Comparison of ENCODE assay signal across 1 cellular context in the genomic region with DNA sequence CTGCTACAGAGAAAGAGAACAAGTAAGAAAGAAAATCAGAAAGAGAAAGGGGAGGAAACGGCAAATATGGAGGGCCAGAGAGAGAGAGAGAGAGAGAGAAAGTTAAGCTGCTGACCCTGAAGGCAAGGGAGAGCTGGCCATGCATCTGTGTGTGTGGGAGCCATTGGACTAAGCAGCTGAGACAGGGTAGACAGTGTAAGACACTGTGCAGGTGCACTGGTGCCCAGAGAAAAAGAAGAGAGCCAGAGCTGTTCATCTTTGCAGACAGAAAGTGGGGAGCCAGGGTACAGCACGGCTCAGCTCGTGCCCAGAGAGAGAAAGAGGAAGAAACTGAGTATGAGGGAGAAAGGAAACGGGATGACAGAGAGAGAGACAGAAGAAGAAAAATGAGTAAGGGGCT.
TF ChIP-seq lines count a peak whose summit lies in the region.

No MANE protein-coding gene starts in this region.

TF ChIP-seq in GM23338, 12 proteins besides CTCF, POLR2A, EP300 and RAD21 (continued from another document):
- TF ChIP-seq, protein P1, sequence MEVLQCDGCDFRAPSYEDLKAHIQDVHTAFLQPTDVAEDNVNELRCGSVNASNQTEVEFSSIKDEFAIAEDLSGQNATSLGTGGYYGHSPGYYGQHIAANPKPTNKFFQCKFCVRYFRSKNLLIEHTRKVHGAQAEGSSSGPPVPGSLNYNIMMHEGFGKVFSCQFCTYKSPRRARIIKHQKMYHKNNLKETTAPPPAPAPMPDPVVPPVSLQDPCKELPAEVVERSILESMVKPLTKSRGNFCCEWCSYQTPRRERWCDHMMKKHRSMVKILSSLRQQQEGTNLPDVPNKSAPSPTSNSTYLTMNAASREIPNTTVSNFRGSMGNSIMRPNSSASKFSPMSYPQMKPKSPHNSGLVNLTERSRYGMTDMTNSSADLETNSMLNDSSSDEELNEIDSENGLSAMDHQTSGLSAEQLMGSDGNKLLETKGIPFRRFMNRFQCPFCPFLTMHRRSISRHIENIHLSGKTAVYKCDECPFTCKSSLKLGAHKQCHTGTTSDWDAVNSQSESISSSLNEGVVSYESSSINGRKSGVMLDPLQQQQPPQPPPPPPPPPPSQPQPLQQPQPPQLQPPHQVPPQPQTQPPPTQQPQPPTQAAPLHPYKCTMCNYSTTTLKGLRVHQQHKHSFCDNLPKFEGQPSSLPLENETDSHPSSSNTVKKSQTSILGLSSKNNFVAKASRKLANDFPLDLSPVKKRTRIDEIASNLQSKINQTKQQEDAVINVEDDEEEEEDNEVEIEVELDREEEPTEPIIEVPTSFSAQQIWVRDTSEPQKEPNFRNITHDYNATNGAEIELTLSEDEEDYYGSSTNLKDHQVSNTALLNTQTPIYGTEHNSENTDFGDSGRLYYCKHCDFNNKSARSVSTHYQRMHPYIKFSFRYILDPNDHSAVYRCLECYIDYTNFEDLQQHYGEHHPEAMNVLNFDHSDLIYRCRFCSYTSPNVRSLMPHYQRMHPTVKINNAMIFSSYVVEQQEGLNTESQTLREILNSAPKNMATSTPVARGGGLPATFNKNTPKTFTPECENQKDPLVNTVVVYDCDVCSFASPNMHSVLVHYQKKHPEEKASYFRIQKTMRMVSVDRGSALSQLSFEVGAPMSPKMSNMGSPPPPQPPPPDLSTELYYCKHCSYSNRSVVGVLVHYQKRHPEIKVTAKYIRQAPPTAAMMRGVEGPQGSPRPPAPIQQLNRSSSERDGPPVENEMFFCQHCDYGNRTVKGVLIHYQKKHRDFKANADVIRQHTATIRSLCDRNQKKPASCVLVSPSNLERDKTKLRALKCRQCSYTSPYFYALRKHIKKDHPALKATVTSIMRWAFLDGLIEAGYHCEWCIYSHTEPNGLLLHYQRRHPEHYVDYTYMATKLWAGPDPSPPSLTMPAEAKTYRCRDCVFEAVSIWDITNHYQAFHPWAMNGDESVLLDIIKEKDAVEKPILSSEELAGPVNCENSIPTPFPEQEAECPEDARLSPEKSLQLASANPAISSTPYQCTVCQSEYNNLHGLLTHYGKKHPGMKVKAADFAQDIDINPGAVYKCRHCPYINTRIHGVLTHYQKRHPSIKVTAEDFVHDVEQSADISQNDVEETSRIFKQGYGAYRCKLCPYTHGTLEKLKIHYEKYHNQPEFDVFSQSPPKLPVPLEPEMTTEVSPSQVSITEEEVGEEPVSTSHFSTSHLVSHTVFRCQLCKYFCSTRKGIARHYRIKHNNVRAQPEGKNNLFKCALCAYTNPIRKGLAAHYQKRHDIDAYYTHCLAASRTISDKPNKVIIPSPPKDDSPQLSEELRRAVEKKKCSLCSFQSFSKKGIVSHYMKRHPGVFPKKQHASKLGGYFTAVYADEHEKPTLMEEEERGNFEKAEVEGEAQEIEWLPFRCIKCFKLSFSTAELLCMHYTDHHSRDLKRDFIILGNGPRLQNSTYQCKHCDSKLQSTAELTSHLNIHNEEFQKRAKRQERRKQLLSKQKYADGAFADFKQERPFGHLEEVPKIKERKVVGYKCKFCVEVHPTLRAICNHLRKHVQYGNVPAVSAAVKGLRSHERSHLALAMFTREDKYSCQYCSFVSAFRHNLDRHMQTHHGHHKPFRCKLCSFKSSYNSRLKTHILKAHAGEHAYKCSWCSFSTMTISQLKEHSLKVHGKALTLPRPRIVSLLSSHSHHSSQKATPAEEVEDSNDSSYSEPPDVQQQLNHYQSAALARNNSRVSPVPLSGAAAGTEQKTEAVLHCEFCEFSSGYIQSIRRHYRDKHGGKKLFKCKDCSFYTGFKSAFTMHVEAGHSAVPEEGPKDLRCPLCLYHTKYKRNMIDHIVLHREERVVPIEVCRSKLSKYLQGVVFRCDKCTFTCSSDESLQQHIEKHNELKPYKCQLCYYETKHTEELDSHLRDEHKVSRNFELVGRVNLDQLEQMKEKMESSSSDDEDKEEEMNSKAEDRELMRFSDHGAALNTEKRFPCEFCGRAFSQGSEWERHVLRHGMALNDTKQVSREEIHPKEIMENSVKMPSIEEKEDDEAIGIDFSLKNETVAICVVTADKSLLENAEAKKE (CRISPR knock-in tag; IDR thresholded peaks at IDR 0.05) = no peak
- TF ChIP-seq ZNF114 (CRISPR knock-in tag; IDR thresholded peaks at IDR 0.05) = no peak
TF ChIP-seq in GM23338: peak in this region for 0.
